In genomic region chr1:116559304-116559761, GRCh38 we compare ENCODE assay signal across 12 cellular contexts. TPM values are rescaled to one million over a fixed set of nuclear protein-coding genes. Genes with fewer than 3 reads are reported as not detected.
DNase-seq lines count a peak whose midpoint lies in the region; ATAC-seq and TF ChIP-seq lines count a peak whose summit lies in the region.
"Had no signal": no experiment of that assay in that cellular context is flagged by ENCODE, and none has a peak within 500 bp of the region (broad histone marks: within the 10 kb centered on the region; RNA-seq: fewer than 3 reads in every experiment).

No MANE protein-coding gene starts in this region.

- peaks cover 87% of the 10 kb centered on the region for H3K4me1 Mint-ChIP-seq in activated T-cell treated with anti-CD3 and anti-CD28 coated beads, Interleukin-2, amount 50 U/mL, for 72 hours (ENCODE audit: low read depth)
- H3K4me1 Mint-ChIP-seq in stimulated activated naive B cell treated with anti-CD40 and anti-IgM and Interleukin-4, amounts not matched to agents 10 μg/mL and 1 μg/mL and 100 μg/mL, for 72 hours = peaks cover 52 to 97% of the 10 kb centered on the region in 2 donors

- H3K4me3 ChIP-seq in brain microvascular endothelial cell (ENCODE audit: low read depth, low read length) = no peak overlapping the region

- peaks cover 14 to 19% of the 10 kb centered on the region in 2 donors for H3K36me3 Mint-ChIP-seq in activated T-cell treated with anti-CD3 and anti-CD28 coated beads, Interleukin-2, amount 50 U/mL, for 72 hours (ENCODE audit: insufficient read depth in 2 of 2)
- H3K36me3 Mint-ChIP-seq in stimulated activated naive B cell treated with anti-CD40 and anti-IgM and Interleukin-4, amounts not matched to agents 10 μg/mL and 1 μg/mL and 100 μg/mL, for 72 hours = peaks cover 55 to 73% of the 10 kb centered on the region in 2 donors

- TF ChIP-seq CTCF in GM13976 (IDR thresholded peaks at IDR 0.05; ENCODE audit: borderline replicate concordance, control extremely low read depth, extremely low read depth, insufficient read depth, missing control alignments) = no peak
- no peak for TF ChIP-seq CTCF in GM10248 (IDR thresholded peaks at IDR 0.05; ENCODE audit: control extremely low read depth, extremely low read depth, low read depth, missing control alignments)
- TF ChIP-seq CTCF in brain microvascular endothelial cell (IDR thresholded peaks at IDR 0.05; ENCODE audit: low read depth, low read length, missing control alignments) = no peak

- H3K27me3 Mint-ChIP-seq in activated T-cell treated with anti-CD3 and anti-CD28 coated beads, Interleukin-2, amount 50 U/mL, for 72 hours (ENCODE audit: low read depth) = no peaks in the 10 kb centered on the region
- H3K27me3 Mint-ChIP-seq in stimulated activated naive B cell treated with anti-CD40 and anti-IgM and Interleukin-4, amounts not matched to agents 10 μg/mL and 1 μg/mL and 100 μg/mL, for 72 hours = no peaks in the 10 kb centered on the region

- peak overlapping the region; percentile 55 to 82 for H3K4me3 Mint-ChIP-seq in activated T-cell treated with anti-CD3 and anti-CD28 coated beads, Interleukin-2, amount 50 U/mL, for 72 hours
- H3K4me3 Mint-ChIP-seq in stimulated activated naive B cell treated with anti-CD40 and anti-IgM and Interleukin-4, amounts not matched to agents 10 μg/mL and 1 μg/mL and 100 μg/mL, for 72 hours = peak overlapping the region; percentile 72 to 74

- H3K27ac Mint-ChIP-seq in activated T-cell treated with anti-CD3 and anti-CD28 coated beads, Interleukin-2, amount 50 U/mL, for 72 hours = peak overlapping the region; percentile 90
- H3K27ac Mint-ChIP-seq in stimulated activated naive B cell treated with anti-CD40 and anti-IgM and Interleukin-4, amounts not matched to agents 10 μg/mL and 1 μg/mL and 100 μg/mL, for 72 hours = peak overlapping the region; percentile 99

- ATAC-seq in activated T-cell treated with anti-CD3 and anti-CD28 coated beads, Interleukin-2, amount 50 U/mL, for 72 hours (replicated peaks in 1 of 2) = no peak
- ATAC-seq in GM21737 (IDR thresholded peaks at IDR 0.05; ENCODE audit: unreplicated experiment) (peak; percentile 38), HG03460 (IDR thresholded peaks at IDR 0.05; ENCODE audit: unreplicated experiment) (peak; percentile 34)
- ATAC-seq in stimulated activated naive B cell treated with anti-CD40 and anti-IgM and Interleukin-4, amounts not matched to agents 10 μg/mL and 1 μg/mL and 100 μg/mL, for 72 hours (replicated peaks) = no peak
- ATAC-seq: Right ventricle myocardium inferior had no signal

- POLR2A ChIA-PET in GM10248 (lab: Yijun Ruan, JAX) = interaction anchor here (0.7 to 4.0 kb wide), 4 partner anchors 8 to 179 kb away, joined by 3 to 18 read pairs (median 3); no protein-coding TSS in a partner anchor

- peaks cover 4 to 8% of the 10 kb centered on the region in 2 donors for H3K9me3 Mint-ChIP-seq in activated T-cell treated with anti-CD3 and anti-CD28 coated beads, Interleukin-2, amount 50 U/mL, for 72 hours
- peaks cover 13 to 18% of the 10 kb centered on the region in 2 donors for H3K9me3 Mint-ChIP-seq in stimulated activated naive B cell treated with anti-CD40 and anti-IgM and Interleukin-4, amounts not matched to agents 10 μg/mL and 1 μg/mL and 100 μg/mL, for 72 hours

- DNase-seq in activated T-cell treated with anti-CD3 and anti-CD28 coated beads, Interleukin-2, amount 50 U/mL, for 72 hours = no peak
- DNase-seq in activated T-cell treated with anti-CD3 and anti-CD28 coated beads for 4 hours = no peak
- DNase-seq in stimulated activated naive B cell treated with anti-CD40 and anti-IgM and Interleukin-4, amounts not matched to agents 10 μg/mL and 1 μg/mL and 100 μg/mL, for 72 hours = no peak
- no peak for DNase-seq in GM13976 (ENCODE audit: low spot score)
- DNase-seq in GM10248 (ENCODE audit: extremely low spot score) = no peak
- no peak for DNase-seq in brain microvascular endothelial cell
- DNase-seq: activated CD8-positive, alpha-beta memory T cell treated with anti-CD3 and anti-CD28 coated beads for 24 hours; NCI-H146 had no signal

- no peaks in the 10 kb centered on the region for H3K36me3 ChIP-seq in brain microvascular endothelial cell (replicated peaks)

- in situ Hi-C loops in GM13976 (cut with MboI; ENCODE audit: low sequenced_read_pairs, unreplicated experiment) (no loop called here), brain microvascular endothelial cell (cut with HindIII; ENCODE audit: low pct_ligation_motif_present, low sequenced_read_pairs) (no loop called here)

- CTCF ChIA-PET in GM10248 (lab: Yijun Ruan, JAX) = interaction anchor here (1.0 to 4.4 kb wide), 4 partner anchors 10 to 40 kb away, joined by 3 to 29 read pairs (median 6); no protein-coding TSS in a partner anchor

- no peak overlapping the region for H3K27ac ChIP-seq in brain microvascular endothelial cell
- H3K27ac ChIP-seq: HL-60 had no signal

- H3K27me3 ChIP-seq in brain microvascular endothelial cell (replicated peaks) = no peaks in the 10 kb centered on the region

RNA-seq across cellular contexts. Expression of gene CD58, which starts 11.5 kb away (rescaled TPM):
- 10 to 100 TPM; 15.4 to 32.7 TPM for total RNA-seq in activated T-cell treated with anti-CD3 and anti-CD28 coated beads, Interleukin-2, amount 50 U/mL, for 72 hours

Comparison
In these comparisons a context has a peak if more than half of its experiments do, and no peak if none do; other contexts are left out.
1. ATAC-seq: peak in GM21737 (single experiment) and HG03460 (single experiment); none in activated T-cell treated with anti-CD3 and anti-CD28 coated beads, Interleukin-2, amount 50 U/mL, for 72 hours (0 of 2) and stimulated activated naive B cell treated with anti-CD40 and anti-IgM and Interleukin-4, amounts not matched to agents 10 μg/mL and 1 μg/mL and 100 μg/mL, for 72 hours (0 of 2).